21 cellular contexts compared by ENCODE assay signal in the genomic region with DNA sequence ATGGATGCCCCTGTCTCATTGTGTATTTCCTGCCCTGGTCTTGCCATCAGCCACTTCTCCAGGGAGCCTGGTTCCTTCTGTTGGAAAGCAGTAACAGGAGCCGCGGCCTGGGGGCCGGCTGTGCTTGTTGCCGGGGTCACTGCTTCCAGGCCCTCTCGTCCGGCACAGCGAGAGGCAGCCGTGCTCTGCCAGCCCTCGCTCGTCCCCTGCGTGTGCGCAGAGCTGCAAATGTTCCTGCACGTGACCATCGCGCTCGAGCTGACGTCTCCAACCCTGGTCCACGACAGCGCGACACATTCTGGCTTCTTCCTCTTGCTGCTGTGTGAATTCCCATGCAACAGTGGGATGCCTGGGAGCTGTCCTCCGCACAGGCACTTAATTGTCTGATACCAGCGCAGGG. TPM values are rescaled to one million over a fixed set of nuclear protein-coding genes. Genes with fewer than 3 reads are reported as not detected.
A peak's percentile ranks its signal among the peaks of the same experiment; 100 is the strongest.
DNase-seq lines count a peak whose midpoint lies in the region; ATAC-seq and TF ChIP-seq lines count a peak whose summit lies in the region.
"Had no signal": no experiment of that assay in that cellular context is flagged by ENCODE, and none has a peak within 500 bp of the region (broad histone marks: within the 10 kb centered on the region; RNA-seq: fewer than 3 reads in every experiment).

No MANE protein-coding gene starts in this region.

- H3K9me3 ChIP-seq in neuronal stem cell (replicated peaks in 1 of 2; ENCODE audit: control insufficient read depth in 2 of 2, insufficient read depth in 1 of 2, low read depth in 1 of 2, low read length in 2 of 2), result peaks cover 0 to 5% of the 10 kb centered on the region in 2 donors
- H3K9me3 ChIP-seq: colonic mucosa had no signal

- no peak overlapping the region for H4K91ac ChIP-seq in neuronal stem cell (ENCODE audit: low read depth, low read length, poor library complexity)

- peak overlapping the region; percentile 31 for H3K18ac ChIP-seq in neuronal stem cell (ENCODE audit: low read length)

- no peak overlapping the region for H2BK5ac ChIP-seq in neuronal stem cell (ENCODE audit: low read length)

- H2AK5ac ChIP-seq in neuronal stem cell (ENCODE audit: low read depth, low read length), result no peak overlapping the region

- peak overlapping the region; percentile 98 for H3K14ac ChIP-seq in neuronal stem cell (ENCODE audit: low read length)

- H3K79me1 ChIP-seq in neuronal stem cell (ENCODE audit: low read depth, low read length), result no peaks in the 10 kb centered on the region

- peak; percentile 46 for DNase-seq in H7
- peak; percentile 30 for DNase-seq in NCI-H69 (lab: John Stamatoyannopoulos, UW)
- no peak for DNase-seq in glutamatergic neuron
- DNase-seq in neuronal stem cell (ENCODE audit: low spot score), result no peak
- no peak for DNase-seq in activated CD8-positive, alpha-beta T cell treated with anti-CD3 and anti-CD28 coated beads, Interleukin-2, amount 10 ng/mL, durations not matched to agents 7 days and 5 days
- no peak for DNase-seq in activated CD4-positive, alpha-beta T cell treated with anti-CD3 and anti-CD28 coated beads, Interleukin-2, amount 50 U/mL, for 1 hour
- DNase-seq: activated CD4-positive, alpha-beta T cell treated with anti-CD3 and anti-CD28 coated beads, Interleukin-2, amount 50 U/mL, for 4 hours; colonic mucosa; effector memory CD8-positive, alpha-beta T cell; NCI-H146; NCI-H2171 treated with DMSO at 0.1 percent for 48 hours; stimulated activated CD4-positive, alpha-beta T cell treated with anti-CD3 and anti-CD28 coated beads, Interleukin-4, amount 100 ng/mL, for 1 hour; T1000 had no signal

- WGBS in neuronal stem cell (ENCODE audit: extremely low coverage in 2 of 2, insufficient read length in 2 of 2, insufficient replicate concordance in 1 of 2), 2 donors, result no CpG with 5 or more reads among the region's 22 CpGs

- no peaks in the 10 kb centered on the region for H3K36me3 ChIP-seq in H7 (replicated peaks; ENCODE audit: control insufficient read depth, insufficient read depth, low read length)
- H3K36me3 ChIP-seq in neuronal stem cell (replicated peaks in 1 of 2; ENCODE audit: control insufficient read depth in 2 of 2, insufficient read depth in 2 of 2, low read length in 2 of 2), result no peaks in the 10 kb centered on the region
- H3K36me3 ChIP-seq: colonic mucosa, esophagus muscularis mucosa had no signal

- peaks cover 11% of the 10 kb centered on the region for H3K36me3 Mint-ChIP-seq in glutamatergic neuron (ENCODE audit: unreplicated experiment)
- H3K36me3 Mint-ChIP-seq in activated CD8-positive, alpha-beta T cell treated with anti-CD3 and anti-CD28 coated beads, Interleukin-2, amount 10 ng/mL, durations not matched to agents 7 days and 5 days (ENCODE audit: low read depth), result no peaks in the 10 kb centered on the region
- H3K36me3 Mint-ChIP-seq: stimulated activated memory B cell treated with anti-CD40 and anti-IgM and Interleukin-4, amounts not matched to agents 10 μg/mL and 1 μg/mL and 100 μg/mL, for 72 hours had no signal

- H3K4ac ChIP-seq in neuronal stem cell (ENCODE audit: low read length), result no peak overlapping the region

- H2BK12ac ChIP-seq in neuronal stem cell (ENCODE audit: low read length), result no peak overlapping the region

- H3K9ac ChIP-seq in neuronal stem cell (ENCODE audit: low read depth, low read length, poor library complexity), result no peak overlapping the region
- H3K9ac ChIP-seq: KMS-11 had no signal

- H2AFZ ChIP-seq in neuronal stem cell (ENCODE audit: low read length), result peak overlapping the region; percentile 49

- H3K4me3 ChIP-seq in H7 (ENCODE audit: insufficient read depth, low read depth, low read length) (no peak overlapping the region), neuronal stem cell (ENCODE audit: low read length in 2 of 2) (no peak overlapping the region)
- H3K4me3 ChIP-seq: colonic mucosa, esophagus muscularis mucosa had no signal

- H3K27me3 Mint-ChIP-seq in glutamatergic neuron (ENCODE audit: unreplicated experiment), result peaks cover 8% of the 10 kb centered on the region
- H3K27me3 Mint-ChIP-seq in activated CD8-positive, alpha-beta T cell treated with anti-CD3 and anti-CD28 coated beads, Interleukin-2, amount 10 ng/mL, durations not matched to agents 7 days and 5 days (ENCODE audit: low read depth), result peaks cover 3% of the 10 kb centered on the region

- H2BK15ac ChIP-seq in neuronal stem cell (ENCODE audit: low read length), result no peak overlapping the region

- no peak overlapping the region for H3K27ac ChIP-seq in neuronal stem cell (replicated peaks; ENCODE audit: low read length)
- H3K27ac ChIP-seq: C4-2B, colonic mucosa, esophagus muscularis mucosa, KMS-11, RWPE1 had no signal

- peaks cover 16% of the 10 kb centered on the region for H3K4me1 Mint-ChIP-seq in glutamatergic neuron (ENCODE audit: low read depth, unreplicated experiment)
- H3K4me1 Mint-ChIP-seq in activated CD8-positive, alpha-beta T cell treated with anti-CD3 and anti-CD28 coated beads, Interleukin-2, amount 10 ng/mL, durations not matched to agents 7 days and 5 days (ENCODE audit: low read depth), result no peaks in the 10 kb centered on the region
- H3K4me1 Mint-ChIP-seq: stimulated activated memory B cell treated with anti-CD40 and anti-IgM and Interleukin-4, amounts not matched to agents 10 μg/mL and 1 μg/mL and 100 μg/mL, for 72 hours had no signal

- POLR2A ChIA-PET in activated CD8-positive, alpha-beta T cell treated with anti-CD3 and anti-CD28 coated beads, Interleukin-2, amount 10 ng/mL, durations not matched to agents 7 days and 5 days (lab: Charles Lee), result no interaction called here

- peaks cover 0 to 3% of the 10 kb centered on the region in 2 donors for H3K4me1 ChIP-seq in neuronal stem cell (ENCODE audit: control insufficient read depth in 2 of 2, insufficient read depth in 1 of 2, low read depth in 1 of 2, low read length in 2 of 2)
- H3K4me1 ChIP-seq: colonic mucosa, esophagus muscularis mucosa had no signal

- H3K4me2 ChIP-seq in neuronal stem cell (ENCODE audit: insufficient read depth, low read length, poor library complexity, severe bottlenecking), result no peak overlapping the region
- H3K4me2 ChIP-seq: KMS-11 had no signal

- H4K8ac ChIP-seq in neuronal stem cell (ENCODE audit: low read depth, low read length), result no peak overlapping the region

- no peak overlapping the region for H2BK120ac ChIP-seq in neuronal stem cell (ENCODE audit: low read depth, low read length)

- no peak for ATAC-seq in activated CD8-positive, alpha-beta T cell treated with anti-CD3 and anti-CD28 coated beads, Interleukin-2, amount 10 ng/mL, durations not matched to agents 7 days and 5 days
- no peak for ATAC-seq in GM18520 (IDR thresholded peaks at IDR 0.05; ENCODE audit: unreplicated experiment)
- ATAC-seq: effector memory CD8-positive, alpha-beta T cell; stimulated activated memory B cell treated with anti-CD40 and anti-IgM and Interleukin-4, amounts not matched to agents 10 μg/mL and 1 μg/mL and 100 μg/mL, for 72 hours had no signal

- H3K27ac Mint-ChIP-seq in glutamatergic neuron (ENCODE audit: unreplicated experiment), result peak overlapping the region; percentile 39
- H3K27ac Mint-ChIP-seq in activated CD8-positive, alpha-beta T cell treated with anti-CD3 and anti-CD28 coated beads, Interleukin-2, amount 10 ng/mL, durations not matched to agents 7 days and 5 days, result no peak overlapping the region
- H3K27ac Mint-ChIP-seq: effector memory CD8-positive, alpha-beta T cell; stimulated activated memory B cell treated with anti-CD40 and anti-IgM and Interleukin-4, amounts not matched to agents 10 μg/mL and 1 μg/mL and 100 μg/mL, for 72 hours had no signal

- CTCF ChIA-PET in activated CD8-positive, alpha-beta T cell treated with anti-CD3 and anti-CD28 coated beads, Interleukin-2, amount 10 ng/mL, durations not matched to agents 7 days and 5 days (lab: Charles Lee), result no interaction called here

- peaks cover 12% of the 10 kb centered on the region for H3K9me3 Mint-ChIP-seq in glutamatergic neuron (ENCODE audit: unreplicated experiment)
- H3K9me3 Mint-ChIP-seq in activated CD8-positive, alpha-beta T cell treated with anti-CD3 and anti-CD28 coated beads, Interleukin-2, amount 10 ng/mL, durations not matched to agents 7 days and 5 days (ENCODE audit: insufficient read depth), result peaks cover 7% of the 10 kb centered on the region
- H3K9me3 Mint-ChIP-seq: effector memory CD8-positive, alpha-beta T cell had no signal

- peak overlapping the region; percentile 34 for H3K4me3 Mint-ChIP-seq in glutamatergic neuron (ENCODE audit: unreplicated experiment)
- no peak overlapping the region for H3K4me3 Mint-ChIP-seq in activated CD8-positive, alpha-beta T cell treated with anti-CD3 and anti-CD28 coated beads, Interleukin-2, amount 10 ng/mL, durations not matched to agents 7 days and 5 days
- H3K4me3 Mint-ChIP-seq: effector memory CD8-positive, alpha-beta T cell; stimulated activated memory B cell treated with anti-CD40 and anti-IgM and Interleukin-4, amounts not matched to agents 10 μg/mL and 1 μg/mL and 100 μg/mL, for 72 hours had no signal

- TF ChIP-seq CTCF in glutamatergic neuron (IDR thresholded peaks at IDR 0.05; ENCODE audit: partially characterized antibody, unreplicated experiment), result no peak

- no peak overlapping the region for H3K23ac ChIP-seq in neuronal stem cell (ENCODE audit: low read depth, low read length, poor library complexity)

- H3K27me3 ChIP-seq in H7 (ENCODE audit: control insufficient read depth, insufficient read depth, low read length), result no peaks in the 10 kb centered on the region
- peaks cover 0 to 4% (median 0%) of the 10 kb centered on the region in 3 experiments for H3K27me3 ChIP-seq in neuronal stem cell (ENCODE audit: control insufficient read depth in 3 of 3, insufficient read depth in 3 of 3, low read depth in 1 of 3, low read length in 3 of 3)
- H3K27me3 ChIP-seq: colonic mucosa had no signal

RNA-seq across cellular contexts. Expression of gene PDE6B, which starts 12.2 kb away (rescaled TPM):
- 12.1 and 12.7 TPM in 2 replicates for total RNA-seq in H7 (2014; rRNA removed; shearing (Covaris generic))
- 2.3 TPM for total RNA-seq in glutamatergic neuron (ENCODE audit: unreplicated experiment)
- polyA plus RNA-seq in neuronal stem cell (2013, experiment 1 of 2), result 9.5 TPM
- polyA plus RNA-seq in neuronal stem cell (2013, experiment 2 of 2), result 9.3 TPM
- 10 to 100 TPM; 16.1 to 17.7 TPM for total RNA-seq in activated CD8-positive, alpha-beta T cell treated with anti-CD3 and anti-CD28 coated beads, Interleukin-2, amount 10 ng/mL, durations not matched to agents 7 days and 5 days

RNA-seq across cellular contexts. Expression of gene ATP5ME, which starts 36.5 kb away (rescaled TPM):
- 410 and 452 TPM in 2 replicates for total RNA-seq in H7 (2014; rRNA removed; shearing (Covaris generic))
- 230 TPM for total RNA-seq in glutamatergic neuron (ENCODE audit: unreplicated experiment)
- polyA plus RNA-seq in neuronal stem cell (2013, experiment 1 of 2), result 966 TPM
- 911 TPM for polyA plus RNA-seq in neuronal stem cell (2013, experiment 2 of 2)
- 100 to 1,000 TPM; 243 to 267 TPM for total RNA-seq in activated CD8-positive, alpha-beta T cell treated with anti-CD3 and anti-CD28 coated beads, Interleukin-2, amount 10 ng/mL, durations not matched to agents 7 days and 5 days

RNA-seq across cellular contexts. Expression of gene MYL5, which starts 36.8 kb away (rescaled TPM):
- total RNA-seq in H7 (2014; rRNA removed; shearing (Covaris generic)), result 12.6 and 18.2 TPM in 2 replicates
- 13.6 TPM for total RNA-seq in glutamatergic neuron (ENCODE audit: unreplicated experiment)
- polyA plus RNA-seq in neuronal stem cell (2013, experiment 1 of 2), result 4.1 TPM
- polyA plus RNA-seq in neuronal stem cell (2013, experiment 2 of 2), result 3.9 TPM
- total RNA-seq in activated CD8-positive, alpha-beta T cell treated with anti-CD3 and anti-CD28 coated beads, Interleukin-2, amount 10 ng/mL, durations not matched to agents 7 days and 5 days, result 10 to 100 TPM; 11.6 to 19.3 TPM

RNA-seq across cellular contexts. Expression of gene SLC49A3, which starts 51.4 kb away (rescaled TPM):
- 2.0 and 4.1 TPM in 2 replicates for total RNA-seq in H7 (2014; rRNA removed; shearing (Covaris generic))
- total RNA-seq in glutamatergic neuron (ENCODE audit: unreplicated experiment), result not detected
- polyA plus RNA-seq in neuronal stem cell (2013, experiment 1 of 2), result 0.81 TPM
- polyA plus RNA-seq in neuronal stem cell (2013, experiment 2 of 2), result 0.57 TPM
- under 1 TPM; 0.37 to 0.89 TPM for total RNA-seq in activated CD8-positive, alpha-beta T cell treated with anti-CD3 and anti-CD28 coated beads, Interleukin-2, amount 10 ng/mL, durations not matched to agents 7 days and 5 days
- total RNA-seq: Daoy had no signal
- polyA plus RNA-seq: AG04450 had no signal

Comparison
In these comparisons a context has a peak if more than half of its experiments do, and no peak if none do; other contexts are left out.
1. DNase-seq: peak in H7 (single experiment) and NCI-H69 (single experiment); none in glutamatergic neuron (single experiment), neuronal stem cell (single experiment), activated CD8-positive, alpha-beta T cell treated with anti-CD3 and anti-CD28 coated beads, Interleukin-2, amount 10 ng/mL, durations not matched to agents 7 days and 5 days (single experiment) and activated CD4-positive, alpha-beta T cell treated with anti-CD3 and anti-CD28 coated beads, Interleukin-2, amount 50 U/mL, for 1 hour (single experiment).